8 cellular contexts compared by ENCODE assay signal in the genomic region with DNA sequence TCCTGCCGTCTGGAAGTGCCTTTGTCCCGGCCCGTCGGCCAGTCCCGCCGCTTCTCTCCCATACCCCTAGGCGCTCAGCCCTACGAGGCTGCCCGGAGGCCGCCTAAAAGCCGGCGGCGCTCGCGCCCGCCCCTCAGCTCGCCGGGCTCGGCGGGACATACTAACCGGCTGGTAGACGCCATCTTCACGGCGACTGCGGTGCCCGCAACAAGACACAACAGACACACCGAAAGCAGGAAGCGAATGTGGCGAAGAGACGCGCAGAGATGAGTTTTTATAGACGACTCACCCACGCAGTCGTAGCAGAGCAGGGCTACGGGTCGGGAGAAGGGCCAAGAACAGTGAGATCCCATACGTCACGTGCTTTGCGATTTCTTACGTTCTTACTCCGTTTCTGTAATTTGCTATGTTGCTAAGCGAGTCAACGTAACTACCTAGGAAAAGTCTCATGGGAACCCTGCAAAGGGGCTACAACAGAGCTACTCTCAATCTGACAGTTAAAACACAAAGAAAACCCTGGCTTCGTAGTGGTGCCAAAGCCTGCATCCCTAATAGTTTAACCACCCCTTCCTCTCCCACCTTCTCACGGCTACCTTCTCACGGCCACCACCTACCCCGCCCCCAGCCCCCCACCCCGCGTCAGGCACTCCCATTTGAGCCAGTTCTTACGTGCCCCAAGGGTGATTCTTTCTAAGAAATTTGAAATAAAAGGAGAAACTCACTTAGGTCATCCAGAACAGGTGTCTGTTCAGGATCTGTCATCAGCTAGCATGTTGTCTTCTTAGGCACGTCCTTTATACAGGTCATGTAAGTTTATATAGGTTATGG. TPM values are rescaled to one million over a fixed set of nuclear protein-coding genes. Genes with fewer than 3 reads are reported as not detected.
DNase-seq lines count a peak whose midpoint lies in the region; ATAC-seq and TF ChIP-seq lines count a peak whose summit lies in the region.

A gene with protein sequence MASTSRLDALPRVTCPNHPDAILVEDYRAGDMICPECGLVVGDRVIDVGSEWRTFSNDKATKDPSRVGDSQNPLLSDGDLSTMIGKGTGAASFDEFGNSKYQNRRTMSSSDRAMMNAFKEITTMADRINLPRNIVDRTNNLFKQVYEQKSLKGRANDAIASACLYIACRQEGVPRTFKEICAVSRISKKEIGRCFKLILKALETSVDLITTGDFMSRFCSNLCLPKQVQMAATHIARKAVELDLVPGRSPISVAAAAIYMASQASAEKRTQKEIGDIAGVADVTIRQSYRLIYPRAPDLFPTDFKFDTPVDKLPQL (minus strand): TSS at position 250 of the 828 bp plus-strand sequence. CDS start 68 bp downstream, at position 182.

- peak; percentile 86 for DNase-seq in GM04504 (ENCODE audit: low read depth)
- DNase-seq in NCI-H1092 (lab: John Stamatoyannopoulos, UW): peak; percentile 83
- peak; percentile 88 for DNase-seq in glomerular endothelial cell (ENCODE audit: extremely low read depth, low read depth, low spot score)
- peak; percentile 88 for DNase-seq in occipital lobe (lab: John Stamatoyannopoulos, UW)

- no peaks in the 10 kb centered on the region for H3K27me3 Mint-ChIP-seq in activated naive CD4-positive, alpha-beta T cell treated with anti-CD3 and anti-CD28 coated beads, Interleukin-2, amount 50 U/mL, for 24 hours

- H3K27ac ChIP-seq in temporal lobe (ENCODE audit: low read depth, low read length): peak within 1 kb of the TSS; percentile 83

- H3K4me3 Mint-ChIP-seq in activated naive CD4-positive, alpha-beta T cell treated with anti-CD3 and anti-CD28 coated beads, Interleukin-2, amount 50 U/mL, for 24 hours: peak within 1 kb of the TSS; percentile 98

- ATAC-seq in HG02571 (IDR thresholded peaks at IDR 0.05; ENCODE audit: unreplicated experiment) (peak; percentile 91), SK-N-SH treated with all-trans-retinoic acid at 6 μM for 48 hours (peak; percentile 93)

- H3K27ac Mint-ChIP-seq in activated naive CD4-positive, alpha-beta T cell treated with anti-CD3 and anti-CD28 coated beads, Interleukin-2, amount 50 U/mL, for 24 hours: peak within 1 kb of the TSS; percentile 98

- peaks cover 44% of the 10 kb centered on the region for H3K4me1 Mint-ChIP-seq in activated naive CD4-positive, alpha-beta T cell treated with anti-CD3 and anti-CD28 coated beads, Interleukin-2, amount 50 U/mL, for 24 hours

- H3K36me3 Mint-ChIP-seq in activated naive CD4-positive, alpha-beta T cell treated with anti-CD3 and anti-CD28 coated beads, Interleukin-2, amount 50 U/mL, for 24 hours: no peaks in the 10 kb centered on the region

- H3K9me3 Mint-ChIP-seq in activated naive CD4-positive, alpha-beta T cell treated with anti-CD3 and anti-CD28 coated beads, Interleukin-2, amount 50 U/mL, for 24 hours: no peaks in the 10 kb centered on the region

TF ChIP-seq in SK-N-SH treated with all-trans-retinoic acid at 6 μM for 48 hours, 23 proteins besides CTCF, POLR2A, EP300 and RAD21:
- no peak; the same call in 1 of the 2 replicates for TF ChIP-seq BACH2 (CRISPR knock-in tag; IDR thresholded peaks at IDR 0.05; ENCODE audit: borderline replicate concordance)
- TF ChIP-seq, protein P1, sequence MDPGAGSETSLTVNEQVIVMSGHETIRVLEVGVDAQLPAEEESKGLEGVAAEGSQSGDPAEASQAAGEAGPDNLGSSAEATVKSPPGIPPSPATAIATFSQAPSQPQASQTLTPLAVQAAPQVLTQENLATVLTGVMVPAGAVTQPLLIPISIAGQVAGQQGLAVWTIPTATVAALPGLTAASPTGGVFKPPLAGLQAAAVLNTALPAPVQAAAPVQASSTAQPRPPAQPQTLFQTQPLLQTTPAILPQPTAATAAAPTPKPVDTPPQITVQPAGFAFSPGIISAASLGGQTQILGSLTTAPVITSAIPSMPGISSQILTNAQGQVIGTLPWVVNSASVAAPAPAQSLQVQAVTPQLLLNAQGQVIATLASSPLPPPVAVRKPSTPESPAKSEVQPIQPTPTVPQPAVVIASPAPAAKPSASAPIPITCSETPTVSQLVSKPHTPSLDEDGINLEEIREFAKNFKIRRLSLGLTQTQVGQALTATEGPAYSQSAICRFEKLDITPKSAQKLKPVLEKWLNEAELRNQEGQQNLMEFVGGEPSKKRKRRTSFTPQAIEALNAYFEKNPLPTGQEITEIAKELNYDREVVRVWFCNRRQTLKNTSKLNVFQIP (CRISPR knock-in tag; IDR thresholded peaks at IDR 0.05; ENCODE audit: borderline replicate concordance, low read depth): no peak
- no peak for TF ChIP-seq ZC3H10 (CRISPR knock-in tag; IDR thresholded peaks at IDR 0.05)
- TF ChIP-seq, protein P2, sequence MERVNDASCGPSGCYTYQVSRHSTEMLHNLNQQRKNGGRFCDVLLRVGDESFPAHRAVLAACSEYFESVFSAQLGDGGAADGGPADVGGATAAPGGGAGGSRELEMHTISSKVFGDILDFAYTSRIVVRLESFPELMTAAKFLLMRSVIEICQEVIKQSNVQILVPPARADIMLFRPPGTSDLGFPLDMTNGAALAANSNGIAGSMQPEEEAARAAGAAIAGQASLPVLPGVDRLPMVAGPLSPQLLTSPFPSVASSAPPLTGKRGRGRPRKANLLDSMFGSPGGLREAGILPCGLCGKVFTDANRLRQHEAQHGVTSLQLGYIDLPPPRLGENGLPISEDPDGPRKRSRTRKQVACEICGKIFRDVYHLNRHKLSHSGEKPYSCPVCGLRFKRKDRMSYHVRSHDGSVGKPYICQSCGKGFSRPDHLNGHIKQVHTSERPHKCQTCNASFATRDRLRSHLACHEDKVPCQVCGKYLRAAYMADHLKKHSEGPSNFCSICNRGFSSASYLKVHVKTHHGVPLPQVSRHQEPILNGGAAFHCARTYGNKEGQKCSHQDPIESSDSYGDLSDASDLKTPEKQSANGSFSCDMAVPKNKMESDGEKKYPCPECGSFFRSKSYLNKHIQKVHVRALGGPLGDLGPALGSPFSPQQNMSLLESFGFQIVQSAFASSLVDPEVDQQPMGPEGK (CRISPR knock-in tag; IDR thresholded peaks at IDR 0.05; ENCODE audit: borderline replicate concordance): 0 out of 2 replicates have a peak, but pooled peaks have one; percentile 48
- no peak for TF ChIP-seq TOX (CRISPR knock-in tag; IDR thresholded peaks at IDR 0.05; ENCODE audit: borderline replicate concordance)
- no peak for TF ChIP-seq ARNTL (CRISPR knock-in tag; IDR thresholded peaks at IDR 0.05; ENCODE audit: borderline replicate concordance, low read depth)
- TF ChIP-seq RARB (CRISPR knock-in tag; IDR thresholded peaks at IDR 0.05): no peak
TF ChIP-seq in SK-N-SH treated with all-trans-retinoic acid at 6 μM for 48 hours: peak in this region for 1.

RNA-seq across cellular contexts. Expression of the gene that starts here (rescaled TPM):
- total RNA-seq in glomerular endothelial cell: 22.6 and 24.5 TPM in 2 replicates
- total RNA-seq in occipital lobe: 69.7 TPM
- total RNA-seq in temporal lobe: 60.0 TPM

Comparison
In these comparisons a context has a peak if more than half of its experiments do, and no peak if none do; other contexts are left out.
1. Peak in every context shown above with its lines: DNase-seq, ATAC-seq and H3K27ac ChIP-seq.